In the genomic region with DNA sequence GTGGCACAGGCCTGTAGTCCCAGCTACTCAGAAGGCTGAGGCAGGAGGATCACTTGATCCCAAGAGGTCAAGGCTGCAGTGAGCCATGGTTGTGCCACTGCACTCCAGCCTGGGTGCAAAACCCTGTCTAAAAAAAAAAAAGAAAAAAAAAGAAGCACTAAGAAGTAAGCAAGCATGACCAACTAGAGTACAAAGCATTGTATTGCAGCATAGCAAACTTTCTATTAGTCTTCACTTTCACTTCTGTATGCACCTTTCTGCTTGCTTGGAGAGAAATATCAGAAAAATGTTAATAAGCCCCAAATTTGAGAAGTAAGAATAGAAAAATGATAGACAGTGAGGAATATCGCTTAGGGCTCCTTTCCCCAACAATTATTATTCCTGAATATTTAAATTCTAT, we compare ENCODE assay signal across 26 cellular contexts.
DNase-seq lines count a peak whose midpoint lies in the region; ATAC-seq, FAIRE-seq and TF ChIP-seq lines count a peak whose summit lies in the region.
"Had no signal": no experiment of that assay in that cellular context is flagged by ENCODE, and none has a peak within 500 bp of the region (broad histone marks: within the 10 kb centered on the region; RNA-seq: fewer than 3 reads in every experiment).

No MANE protein-coding gene starts in this region.

- H2AFZ ChIP-seq in GM12878 (ENCODE audit: control insufficient read depth, low read depth, low read length): no peak overlapping the region

- H3K9me3 ChIP-seq in GM12878 (replicated peaks; ENCODE audit: control insufficient read depth, insufficient read depth, low read length): no peaks in the 10 kb centered on the region
- H3K9me3 ChIP-seq: A549, BE2C had no signal

- no peak for TF ChIP-seq CTCF in GM12878 (IDR thresholded peaks at IDR 0.05 in 2 of 3, conservative IDR thresholded peaks at IDR 0.05 in 1 of 3; ENCODE audit: control insufficient read depth in 2 of 3, extremely low read depth in 1 of 3, insufficient read depth in 1 of 3, low read depth in 3 of 3, low read length in 3 of 3)
- no peak for TF ChIP-seq CTCF in progenitor cell of endocrine pancreas (IDR thresholded peaks at IDR 0.05; ENCODE audit: unreplicated experiment)
- TF ChIP-seq CTCF in GM10266 (IDR thresholded peaks at IDR 0.05; ENCODE audit: control insufficient read depth, insufficient read depth, low read depth, missing control alignments): no peak

- H3K36me3 ChIP-seq in GM12878 (ENCODE audit: control insufficient read depth in 2 of 2, insufficient read depth in 2 of 2, low read length in 1 of 2): no peaks in the 10 kb centered on the region
- H3K36me3 ChIP-seq: BE2C had no signal

- H3K79me2 ChIP-seq in GM12878 (ENCODE audit: control insufficient read depth, insufficient read depth, low read length): no peaks in the 10 kb centered on the region

- RAD21 ChIA-PET in GM12878 (lab: Charles Lee; ENCODE audit: unreplicated experiment): no interaction called here

- no peak for TF ChIP-seq RAD21 in GM12878 (IDR thresholded peaks at IDR 0.05; ENCODE audit: insufficient read depth, low read depth, low read length)

- no peaks in the 10 kb centered on the region; a peak in 1 of 4 replicates for H3K27me3 ChIP-seq in GM12878 (replicated peaks in 1 of 2; ENCODE audit: control insufficient read depth in 2 of 2, insufficient read depth in 2 of 2, low read length in 1 of 2)
- H3K27me3 ChIP-seq: BE2C; BLaER1 treated with 17β-estradiol and CSF1 and Interleukin-3, amounts not matched to agents 10 nM and 100 nM had no signal

- H3K4me2 ChIP-seq in GM12878 (ENCODE audit: control insufficient read depth, insufficient read depth): no peak overlapping the region
- H3K4me2 ChIP-seq: A549 had no signal

- DNase-seq in NOMO-1 treated with DMSO at 0.1 percent for 48 hours (lab: John Stamatoyannopoulos, UW; ENCODE audit: unreplicated experiment) (peak; percentile 19), NOMO-1 treated with dmso at 0.1 percent for 144 hours (lab: John Stamatoyannopoulos, UW; ENCODE audit: unreplicated experiment) (no peak), GM12878 (ENCODE audit: low read depth, low spot score) (no peak), progenitor cell of endocrine pancreas (ENCODE audit: low spot score, unreplicated experiment) (no peak), GM10266 (ENCODE audit: extremely low spot score) (no peak)
- DNase-seq: 8988T; ACHN; AML-193; BE2C; CD4-positive, alpha-beta T cell; CD8-positive, alpha-beta memory T cell; DMS 273 treated with DMSO at 0.1 percent for 48 hours; DMS79; EL; GDM1; H9 had no signal

- CTCF ChIA-PET in GM12878 (lab: Yijun Ruan, JAX): interaction anchor here (0.5 kb wide), 1 partner anchor 161 kb away, joined by 3 read pairs; no protein-coding TSS in a partner anchor

- no peak overlapping the region for H3K4me3 ChIP-seq in GM12878
- H3K4me3 ChIP-seq: A549; BLaER1 treated with 17β-estradiol and CSF1 and Interleukin-3, amounts not matched to agents 10 nM and 100 nM; GM23338 had no signal

- no TSS peak for BruUV-seq in GM12878 (replicated peaks; lab: Mats Ljungman, UMichigan)

- in situ Hi-C loops in GM12878 (cut with MboI): no loop called here

- intact Hi-C loops in GM12878 (cut with micrococcal nuclease; ENCODE audit: unreplicated experiment): no loop called here

- no peak overlapping the region for H3K27ac ChIP-seq in GM12878 (ENCODE audit: control insufficient read depth, insufficient read depth)
- H3K27ac ChIP-seq: A549; BLaER1 treated with 17β-estradiol and CSF1 and Interleukin-3, amounts not matched to agents 10 nM and 100 nM had no signal

- no peaks in the 10 kb centered on the region for H3K4me1 Mint-ChIP-seq in progenitor cell of endocrine pancreas (ENCODE audit: low read depth)
- H3K4me1 Mint-ChIP-seq: CD8-positive, alpha-beta memory T cell had no signal

- no peaks in the 10 kb centered on the region for H3K36me3 Mint-ChIP-seq in progenitor cell of endocrine pancreas (ENCODE audit: insufficient read depth)
- H3K36me3 Mint-ChIP-seq: CD14-positive monocyte; CD8-positive, alpha-beta memory T cell had no signal

- H4K20me1 ChIP-seq in GM12878 (ENCODE audit: control insufficient read depth, insufficient read depth): no peaks in the 10 kb centered on the region
- H4K20me1 ChIP-seq: BLaER1 treated with 17β-estradiol and CSF1 and Interleukin-3, amounts not matched to agents 10 nM and 100 nM had no signal

- H3K9me3 Mint-ChIP-seq in progenitor cell of endocrine pancreas (ENCODE audit: low read depth): peaks cover 1% of the 10 kb centered on the region
- H3K9me3 Mint-ChIP-seq: CD4-positive, alpha-beta T cell; GM23338; H9 had no signal

- peak; percentile 53 for ATAC-seq in HG03342 (IDR thresholded peaks at IDR 0.05; ENCODE audit: unreplicated experiment)
- no peak for ATAC-seq in GM12878
- no peak for ATAC-seq in HG02885 (IDR thresholded peaks at IDR 0.05; ENCODE audit: poor library complexity, unreplicated experiment)
- ATAC-seq: A549, HCT116 had no signal

- H3K27ac Mint-ChIP-seq in progenitor cell of endocrine pancreas: peak overlapping the region; percentile 19
- H3K27ac Mint-ChIP-seq: CD4-positive, alpha-beta T cell; CD8-positive, alpha-beta memory T cell; GM23338; H9 had no signal

- no peak for TF ChIP-seq POLR2A in GM12878 (IDR thresholded peaks at IDR 0.05; ENCODE audit: low read depth, low read length)

- POLR2A ChIA-PET in GM12878 (lab: Charles Lee): no interaction called here

- no peak overlapping the region for H3K9ac ChIP-seq in GM12878 (ENCODE audit: control insufficient read depth, insufficient read depth, low read length)
- H3K9ac ChIP-seq: BLaER1 treated with 17β-estradiol and CSF1 and Interleukin-3, amounts not matched to agents 10 nM and 100 nM had no signal

- no peak for FAIRE-seq in GM12878 (lab: Jason Lieb, UNC)
- FAIRE-seq: A549, D721Med, GM12892, GM19239 had no signal

- no peaks in the 10 kb centered on the region for H3K27me3 Mint-ChIP-seq in progenitor cell of endocrine pancreas
- H3K27me3 Mint-ChIP-seq: CD4-positive, alpha-beta T cell; CD8-positive, alpha-beta memory T cell had no signal

- 21% methylated on average over 1 of the region's 1 CpG for WGBS in GM12878 (ENCODE audit: insufficient coverage, insufficient replicate concordance, low lambda C conversion rate, missing lambda C conversion rate)

- no peak for TF ChIP-seq EP300 in GM12878 (IDR thresholded peaks at IDR 0.05; ENCODE audit: borderline replicate concordance in 1 of 2, control insufficient read depth in 1 of 2, low read depth in 2 of 2, low read length in 2 of 2)

- no peaks in the 10 kb centered on the region for H3K4me1 ChIP-seq in GM12878 (ENCODE audit: control insufficient read depth, insufficient read depth, low read length)
- H3K4me1 ChIP-seq: A549, BE2C had no signal

- SMC1A ChIA-PET in GM12878 (lab: Charles Lee; ENCODE audit: uncharacterized antibody, unreplicated experiment): interaction anchor here (0.6 kb wide), 1 partner anchor 387 kb away, joined by 5 read pairs; no protein-coding TSS in a partner anchor

- no peak overlapping the region for H3K4me3 Mint-ChIP-seq in progenitor cell of endocrine pancreas (ENCODE audit: low read depth)
- H3K4me3 Mint-ChIP-seq: CD14-positive monocyte; CD4-positive, alpha-beta T cell; CD8-positive, alpha-beta memory T cell; GM23338; H9 had no signal

TF ChIP-seq in GM12878, 131 proteins besides CTCF, POLR2A, EP300 and RAD21:
- TF ChIP-seq, protein P1, sequence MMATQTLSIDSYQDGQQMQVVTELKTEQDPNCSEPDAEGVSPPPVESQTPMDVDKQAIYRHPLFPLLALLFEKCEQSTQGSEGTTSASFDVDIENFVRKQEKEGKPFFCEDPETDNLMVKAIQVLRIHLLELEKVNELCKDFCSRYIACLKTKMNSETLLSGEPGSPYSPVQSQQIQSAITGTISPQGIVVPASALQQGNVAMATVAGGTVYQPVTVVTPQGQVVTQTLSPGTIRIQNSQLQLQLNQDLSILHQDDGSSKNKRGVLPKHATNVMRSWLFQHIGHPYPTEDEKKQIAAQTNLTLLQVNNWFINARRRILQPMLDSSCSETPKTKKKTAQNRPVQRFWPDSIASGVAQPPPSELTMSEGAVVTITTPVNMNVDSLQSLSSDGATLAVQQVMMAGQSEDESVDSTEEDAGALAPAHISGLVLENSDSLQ (IDR thresholded peaks at IDR 0.05): no peak
- peak; percentile 34; the same call in 1 of the 2 replicates for TF ChIP-seq PAX5 (IDR thresholded peaks at IDR 0.05; ENCODE audit: borderline replicate concordance, low read depth, low read length)
